ENCODE assay signal across 1 cellular context in genomic region chr1:159207774-159208459, GRCh38.
TF ChIP-seq lines count a peak whose summit lies in the region.

No MANE protein-coding gene starts in this region.

TF ChIP-seq in SK-N-SH, 30 proteins besides CTCF, POLR2A, EP300 and RAD21 (continued from another document):
- TF ChIP-seq SIN3A (IDR thresholded peaks at IDR 0.05; ENCODE audit: borderline replicate concordance, low read depth, low read length): no peak
